Comparison of ENCODE assay signal across 30 cellular contexts in the genomic region with DNA sequence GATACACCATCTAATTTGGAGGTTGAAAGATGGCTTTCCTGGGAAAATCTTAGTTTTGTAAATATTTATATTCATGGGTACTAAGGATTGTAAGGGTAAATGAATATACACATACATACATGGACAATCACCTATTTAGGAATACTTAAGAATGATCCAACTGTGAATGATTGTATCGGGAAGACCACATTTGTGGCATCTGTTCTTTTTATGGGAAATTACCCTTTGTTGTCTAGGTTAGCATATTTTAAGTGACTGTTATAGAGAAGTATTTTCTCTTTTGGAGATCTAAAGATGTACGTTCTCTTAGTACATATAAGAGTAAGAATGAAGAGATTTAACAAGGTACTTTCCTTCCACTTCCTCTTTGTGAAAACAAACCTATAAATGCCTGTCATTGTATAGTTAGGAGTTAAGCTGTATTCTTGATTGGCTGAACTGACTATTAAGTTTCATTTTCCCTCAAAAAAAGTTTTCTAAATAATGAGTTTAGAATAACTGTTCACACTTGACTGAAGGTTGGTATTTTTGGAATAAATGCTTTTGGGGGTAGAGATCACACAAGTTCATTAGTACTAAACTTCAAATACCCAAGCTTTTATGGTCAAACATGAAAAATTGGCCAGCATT. TPM values are rescaled to one million over a fixed set of nuclear protein-coding genes. Genes with fewer than 3 reads are reported as not detected.
DNase-seq lines count a peak whose midpoint lies in the region; ATAC-seq and TF ChIP-seq lines count a peak whose summit lies in the region.
"Had no signal": no experiment of that assay in that cellular context is flagged by ENCODE, and none has a peak within 500 bp of the region (broad histone marks: within the 10 kb centered on the region; RNA-seq: fewer than 3 reads in every experiment).

No MANE protein-coding gene starts in this region.

- no peak overlapping the region for H3K27ac ChIP-seq in gastroesophageal sphincter
- H3K27ac ChIP-seq: KMS-11, PC-9, tibial nerve had no signal

- TF ChIP-seq EP300 in gastroesophageal sphincter (IDR thresholded peaks at IDR 0.05), result no peak

- TF ChIP-seq CTCF in gastroesophageal sphincter (IDR thresholded peaks at IDR 0.05), result no peak

- H3K4me3 ChIP-seq in gastroesophageal sphincter, result no peak overlapping the region
- H3K4me3 ChIP-seq: PC-9, tibial nerve had no signal

- intact Hi-C loops in left colon (cut with DNase I, micrococcal nuclease), result no loop called here

- ATAC-seq in GM18519 (IDR thresholded peaks at IDR 0.05; ENCODE audit: low FRiP score, unreplicated experiment) (peak; percentile 95), GM21390 (IDR thresholded peaks at IDR 0.05; ENCODE audit: unreplicated experiment) (peak; percentile 63), HG03103 (IDR thresholded peaks at IDR 0.05; ENCODE audit: low read depth, unreplicated experiment) (peak; percentile 77), left colon (peak; percentile 40), GM21717 (IDR thresholded peaks at IDR 0.05; ENCODE audit: unreplicated experiment) (no peak), gastroesophageal sphincter (no peak)
- ATAC-seq: effector memory CD8-positive, alpha-beta T cell had no signal

- no peak for DNase-seq in left colon
- no peak for DNase-seq in mesenteric fat pad (ENCODE audit: low spot score)
- DNase-seq: ACHN; activated CD4-positive, alpha-beta memory T cell treated with anti-CD3 and anti-CD28 coated beads, Interleukin-2, amount 10 ng/mL, durations not matched to agents 7 days and 5 days; activated CD4-positive, alpha-beta T cell treated with anti-CD3 and anti-CD28 coated beads for 1 hour; activated CD8-positive, alpha-beta memory T cell treated with anti-CD3 and anti-CD28 coated beads, Interleukin-2, amount 50 U/mL, for 4 hours; activated naive CD4-positive, alpha-beta T cell treated with anti-CD3 and anti-CD28 coated beads for 36 hours; BE2C; CD8-positive, alpha-beta memory T cell; central memory CD4-positive, alpha-beta T cell; cortex of kidney; DMS153; effector memory CD8-positive, alpha-beta T cell; erythroblast; immature natural killer cell; mesenchymal stem cell; NCI-H2029 treated with DMSO at 0.1 percent for 48 hours; NCI-H2227 treated with DMSO at 0.1 percent for 48 hours; NCI-H69; PC-9; Right ventricle myocardium superior; stimulated activated CD4-positive, alpha-beta T cell treated with anti-CD3 and anti-CD28 coated beads, Interleukin-4, amount 100 ng/mL, for 24 hours had no signal

- no peak for TF ChIP-seq POLR2A in gastroesophageal sphincter (IDR thresholded peaks at IDR 0.05)

- no peaks in the 10 kb centered on the region for H3K4me1 ChIP-seq in gastroesophageal sphincter
- H3K4me1 ChIP-seq: BE2C, tibial nerve had no signal

- H3K9me3 ChIP-seq in gastroesophageal sphincter, result no peaks in the 10 kb centered on the region
- H3K9me3 ChIP-seq: BE2C, tibial nerve had no signal

- no peaks in the 10 kb centered on the region for H3K27me3 ChIP-seq in gastroesophageal sphincter
- H3K27me3 ChIP-seq: BE2C, tibial nerve had no signal

- peaks cover 0 to 40% of the 10 kb centered on the region in 2 donors for H3K36me3 ChIP-seq in gastroesophageal sphincter

- WGBS in gastroesophageal sphincter (ENCODE audit: low coverage in 1 of 2), 2 donors, result 100% methylated on average over 2 of the region's 2 CpGs

RNA-seq across cellular contexts. Expression of gene SNX7, which starts 26.7 kb away (rescaled TPM):
- total RNA-seq in left colon (10 to 100 TPM; 43.9 to 45.9 TPM), mesenteric fat pad (14.3 TPM), gastroesophageal sphincter (10 to 100 TPM; 21.7 to 55.4 (median 35.2) TPM)
- total RNA-seq: T-helper 2 cell treated with Interferon-gamma antibody and Interleukin-4, amounts not matched to agents 100 ng/mL and 5 ng/mL, for 36 hours had no signal

Comparison
In these comparisons a context has a peak if more than half of its experiments do, and no peak if none do; other contexts are left out.
1. ATAC-seq: peak in GM18519 (single experiment), GM21390 (single experiment), HG03103 (single experiment) and left colon (single experiment); none in GM21717 (single experiment) and gastroesophageal sphincter (single experiment).